Comparison of ENCODE assay signal across 8 cellular contexts in the genomic region with DNA sequence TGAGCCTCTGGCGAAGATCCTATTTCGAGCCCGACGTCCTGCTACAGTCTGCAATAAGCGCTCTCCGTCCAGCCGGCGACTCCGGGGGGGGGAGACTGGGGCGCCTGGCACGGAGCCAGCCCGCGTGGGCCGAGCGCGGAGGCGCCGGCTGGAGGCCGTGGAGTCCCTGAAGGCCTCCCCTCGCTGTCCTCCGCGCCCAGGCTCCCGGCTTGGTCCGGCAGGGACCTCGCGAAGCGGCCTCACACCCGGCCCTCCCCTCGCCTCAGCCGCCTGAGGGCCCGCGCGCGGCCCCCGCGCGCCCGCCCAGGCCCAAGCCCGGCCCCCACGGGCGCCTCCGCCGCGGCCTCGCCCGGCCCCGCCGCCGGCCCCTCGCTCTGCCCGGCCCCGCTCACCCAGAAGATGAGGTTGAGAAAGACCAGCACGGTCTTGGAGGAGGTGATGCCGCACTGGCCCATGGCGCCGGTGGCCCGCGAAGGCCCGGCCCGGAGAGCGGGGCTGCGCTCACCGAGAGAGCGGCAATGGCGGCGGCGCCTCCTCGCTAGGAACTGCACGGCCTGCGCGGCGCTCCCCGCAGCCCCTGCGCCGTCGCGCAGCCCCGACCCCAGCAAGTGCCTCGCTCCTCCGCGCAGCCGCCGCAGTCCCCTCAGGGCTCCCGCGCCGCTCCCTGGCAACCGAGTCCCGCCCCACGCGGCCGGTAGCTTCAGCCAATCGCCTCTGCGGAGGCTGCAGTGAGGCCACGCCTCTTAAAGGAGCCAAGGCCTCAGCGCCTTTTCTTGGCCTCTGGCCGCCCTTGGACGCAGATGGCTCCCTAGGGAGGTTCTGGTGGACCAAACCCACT. TPM values are rescaled to one million over a fixed set of nuclear protein-coding genes. Genes with fewer than 3 reads are reported as not detected.
DNase-seq lines count a peak whose midpoint lies in the region; ATAC-seq and TF ChIP-seq lines count a peak whose summit lies in the region.

A gene (minus strand): TSS at position 610 of the 838 bp plus-strand sequence. CDS start 155 bp downstream, at position 455.

- TF ChIP-seq CTCF in GM12875 (IDR thresholded peaks at IDR 0.05; ENCODE audit: borderline replicate concordance, insufficient read depth, low read depth, low read length): no peak
- TF ChIP-seq CTCF in SU-DHL-6 (IDR thresholded peaks at IDR 0.05; ENCODE audit: insufficient read depth, low read length, poor library complexity, severe bottlenecking): no peak
- no peak for TF ChIP-seq CTCF in osteocyte (IDR thresholded peaks at IDR 0.05)
- no peak for TF ChIP-seq CTCF in thoracic aorta (IDR thresholded peaks at IDR 0.05)

- H3K9me3 Mint-ChIP-seq in activated naive CD8-positive, alpha-beta T cell treated with anti-CD3 and anti-CD28 coated beads, Interleukin-2, amount 10 ng/mL, durations not matched to agents 7 days and 5 days: no peaks in the 10 kb centered on the region
- no peaks in the 10 kb centered on the region for H3K9me3 Mint-ChIP-seq in osteocyte (ENCODE audit: unreplicated experiment)

- POLR2A ChIA-PET in activated naive CD8-positive, alpha-beta T cell treated with anti-CD3 and anti-CD28 coated beads, Interleukin-2, amount 10 ng/mL, durations not matched to agents 7 days and 5 days (lab: Charles Lee): no interaction called here

- H3K27me3 Mint-ChIP-seq in activated naive CD8-positive, alpha-beta T cell treated with anti-CD3 and anti-CD28 coated beads, Interleukin-2, amount 10 ng/mL, durations not matched to agents 7 days and 5 days: peaks cover 4% of the 10 kb centered on the region
- no peaks in the 10 kb centered on the region for H3K27me3 Mint-ChIP-seq in osteocyte (ENCODE audit: unreplicated experiment)

- H3K4me1 Mint-ChIP-seq in activated naive CD8-positive, alpha-beta T cell treated with anti-CD3 and anti-CD28 coated beads, Interleukin-2, amount 10 ng/mL, durations not matched to agents 7 days and 5 days: peaks cover 15% of the 10 kb centered on the region
- H3K4me1 Mint-ChIP-seq in osteocyte (ENCODE audit: unreplicated experiment): peaks cover 34% of the 10 kb centered on the region

- peak within 1 kb of the TSS; percentile 84 for H2AFZ ChIP-seq in SU-DHL-6 (ENCODE audit: low read depth, low read length, severe bottlenecking)

- H3K36me3 Mint-ChIP-seq in activated naive CD8-positive, alpha-beta T cell treated with anti-CD3 and anti-CD28 coated beads, Interleukin-2, amount 10 ng/mL, durations not matched to agents 7 days and 5 days: peaks cover 4% of the 10 kb centered on the region
- H3K36me3 Mint-ChIP-seq in osteocyte (ENCODE audit: unreplicated experiment): peaks cover 4% of the 10 kb centered on the region

- no peak within 1 kb of the TSS for H3K27ac ChIP-seq in SU-DHL-6 (ENCODE audit: low read depth, low read length)
- H3K27ac ChIP-seq in thoracic aorta: peak within 1 kb of the TSS; percentile 82 to 90

- H3K79me2 ChIP-seq in SU-DHL-6 (ENCODE audit: insufficient read depth, low read length): no peaks in the 10 kb centered on the region; the same call in 1 of the 2 replicates

- H3K4me3 ChIP-seq in GM12875 (ENCODE audit: low read depth, low read length) (peak within 1 kb of the TSS; percentile 87), SU-DHL-6 (ENCODE audit: insufficient read depth, low read length, poor library complexity, severe bottlenecking) (peak within 1 kb of the TSS; percentile 71), thoracic aorta (peak within 1 kb of the TSS; percentile 84)

- H3K4me2 ChIP-seq in SU-DHL-6 (ENCODE audit: low read depth, low read length, poor library complexity, severe bottlenecking): peak within 1 kb of the TSS; percentile 78

- intact Hi-C loops in head of caudate nucleus (cut with DNase I): loop anchor here (10.0 kb wide), 1 partner anchor 126 kb away; no protein-coding TSS in a partner anchor

- ATAC-seq in HG02763 (IDR thresholded peaks at IDR 0.05; ENCODE audit: unreplicated experiment) (peak; percentile 90), thoracic aorta (ENCODE audit: insufficient number of reproducible peaks, low FRiP score, low read depth) (peak; percentile 95)
- peak; percentile 98 for ATAC-seq in activated naive CD8-positive, alpha-beta T cell treated with anti-CD3 and anti-CD28 coated beads, Interleukin-2, amount 10 ng/mL, durations not matched to agents 7 days and 5 days (ENCODE audit: low read depth)

- H3K9me2 ChIP-seq in SU-DHL-6 (replicated peaks; ENCODE audit: insufficient read depth, low read length): no peaks in the 10 kb centered on the region

- H4K20me1 ChIP-seq in SU-DHL-6 (ENCODE audit: low read depth, low read length): peaks cover 5% of the 10 kb centered on the region; the same call in 1 of the 2 replicates

- H3K4me3 Mint-ChIP-seq in activated naive CD8-positive, alpha-beta T cell treated with anti-CD3 and anti-CD28 coated beads, Interleukin-2, amount 10 ng/mL, durations not matched to agents 7 days and 5 days: peak within 1 kb of the TSS; percentile 77
- H3K4me3 Mint-ChIP-seq in osteocyte (ENCODE audit: unreplicated experiment): peak within 1 kb of the TSS; percentile 86

- peak; percentile 90 to 98 (median 97) for DNase-seq in NCI-H1417 (lab: John Stamatoyannopoulos, UW)
- DNase-seq in activated naive CD8-positive, alpha-beta T cell treated with anti-CD3 and anti-CD28 coated beads, Interleukin-2, amount 10 ng/mL, durations not matched to agents 7 days and 5 days: peak; percentile 92
- peak; percentile 87 to 98 (median 96) for DNase-seq in head of caudate nucleus
- peak; percentile 98 for DNase-seq in osteocyte (ENCODE audit: extremely low spot score, unreplicated experiment)
- peak; percentile 68 for DNase-seq in thoracic aorta (ENCODE audit: low spot score)

- H3K36me3 ChIP-seq in SU-DHL-6 (ENCODE audit: low read length) (no peaks in the 10 kb centered on the region), thoracic aorta (no peaks in the 10 kb centered on the region)

- 0 out of 2 replicates have a peak, but pooled peaks cover 4% of the 10 kb centered on the region for H3F3A ChIP-seq in SU-DHL-6 (ENCODE audit: insufficient read depth)

- peak within 1 kb of the TSS; percentile 34 for H3K27ac Mint-ChIP-seq in activated naive CD8-positive, alpha-beta T cell treated with anti-CD3 and anti-CD28 coated beads, Interleukin-2, amount 10 ng/mL, durations not matched to agents 7 days and 5 days
- H3K27ac Mint-ChIP-seq in osteocyte (ENCODE audit: unreplicated experiment): peak within 1 kb of the TSS; percentile 74

- no peaks in the 10 kb centered on the region for H3K27me3 ChIP-seq in SU-DHL-6 (ENCODE audit: low read length)
- H3K27me3 ChIP-seq in thoracic aorta (replicated peaks; ENCODE audit: insufficient read depth): no peaks in the 10 kb centered on the region

- H3K9me3 ChIP-seq in SU-DHL-6 (ENCODE audit: insufficient read depth, low read length) (no peaks in the 10 kb centered on the region), thoracic aorta (no peaks in the 10 kb centered on the region)

- peaks cover 21 to 38% of the 10 kb centered on the region in 2 donors for H3K4me1 ChIP-seq in thoracic aorta (ENCODE audit: control insufficient read depth in 1 of 2, low read depth in 2 of 2)

- peak within 1 kb of the TSS; percentile 67 for H3K9ac ChIP-seq in SU-DHL-6 (ENCODE audit: low read length)

RNA-seq across cellular contexts. Expression of the gene that starts here (rescaled TPM):
- total RNA-seq in activated naive CD8-positive, alpha-beta T cell treated with anti-CD3 and anti-CD28 coated beads, Interleukin-2, amount 10 ng/mL, durations not matched to agents 7 days and 5 days: 10 to 100 TPM; 18.0 to 23.4 TPM
- total RNA-seq in osteocyte: 262 and 296 TPM in 2 replicates
- total RNA-seq in thoracic aorta: 100 to 1,000 TPM; 215 to 256 TPM

Comparison
In these comparisons a context has a peak if more than half of its experiments do, and no peak if none do; other contexts are left out.
1. RNA of the gene that starts here (total RNA-seq): 262 to 296 TPM in osteocyte and 215 to 256 TPM in thoracic aorta; 18.0 to 23.4 TPM in activated naive CD8-positive, alpha-beta T cell treated with anti-CD3 and anti-CD28 coated beads, Interleukin-2, amount 10 ng/mL, durations not matched to agents 7 days and 5 days; every median in the first group is over 4 times any median in the second.
2. Peak in every context shown above with its lines, with median percentiles within 50 percentile points of each other: H3K4me3 ChIP-seq, ATAC-seq and DNase-seq.